Comparison of ENCODE assay signal across 29 cellular contexts in genomic region chr12:116304621-116305020, GRCh38.
"Had no signal": no experiment of that assay in that cellular context is flagged by ENCODE, and none has a peak within 500 bp of the region (broad histone marks: within the 10 kb centered on the region; RNA-seq: fewer than 3 reads in every experiment).

No MANE protein-coding gene starts in this region.

- H3K27ac ChIP-seq: brain microvascular endothelial cell, dorsolateral prefrontal cortex, foreskin keratinocyte, gastrocnemius medialis, VCaP had no signal

- H3K9me3 ChIP-seq: gastrocnemius medialis had no signal

- H3K4me1 Mint-ChIP-seq: activated CD4-positive, alpha-beta T cell treated with anti-CD3 and anti-CD28 coated beads, Interleukin-2, amount 10 ng/mL, durations not matched to agents 7 days and 5 days; activated T-helper 17 cell treated with anti-CD3 and anti-CD28 coated beads, Interleukin-2, amount 50 U/mL, for 72 hours; central memory CD8-positive, alpha-beta T cell had no signal

- H3K4me3 Mint-ChIP-seq: activated CD4-positive, alpha-beta T cell treated with anti-CD3 and anti-CD28 coated beads, Interleukin-2, amount 10 ng/mL, durations not matched to agents 7 days and 5 days; activated CD8-positive, alpha-beta T cell treated with anti-CD3 and anti-CD28 coated beads for 36 hours; activated naive CD8-positive, alpha-beta T cell; activated T-cell treated with anti-CD3 and anti-CD28 coated beads, Interleukin-2, amount 50 U/mL, for 4 hours; activated T-helper 17 cell treated with anti-CD3 and anti-CD28 coated beads, Interleukin-2, amount 50 U/mL, for 72 hours; central memory CD8-positive, alpha-beta T cell; dendritic cell treated with granulocyte-macrophage colony-stimulating factor and Interleukin-4, amounts not matched to agents 40 ng/mL and 50 ng/mL, for 4 days; endodermal cell; WTC11 had no signal

- H3K4me3 ChIP-seq: coronary artery, dorsolateral prefrontal cortex, gastrocnemius medialis had no signal

- DNase-seq: activated CD4-positive, alpha-beta T cell treated with anti-CD3 and anti-CD28 coated beads for 1 hour; activated CD4-positive, alpha-beta T cell treated with anti-CD3 and anti-CD28 coated beads for 4 hours; activated CD4-positive, alpha-beta T cell treated with anti-CD3 and anti-CD28 coated beads, Interleukin-2, amount 10 ng/mL, durations not matched to agents 7 days and 5 days; activated CD4-positive, alpha-beta T cell treated with anti-CD3 and anti-CD28 coated beads, Interleukin-2, amount 50 U/mL, for 4 hours; activated CD8-positive, alpha-beta memory T cell treated with anti-CD3 and anti-CD28 coated beads for 24 hours; activated CD8-positive, alpha-beta T cell treated with anti-CD3 and anti-CD28 coated beads for 36 hours; activated effector memory CD4-positive, alpha-beta T cell treated with Interleukin-2 at 50 U/mL for 16 hours; activated gamma-delta T cell treated with Interleukin-2 at 50 U/mL for 16 hours; activated naive CD4-positive, alpha-beta T cell treated with anti-CD3 and anti-CD28 coated beads, Interleukin-2, amount 50 U/mL, for 16 hours; activated naive CD4-positive, alpha-beta T cell treated with Interleukin-2 at 50 U/mL for 16 hours; activated T-cell treated with anti-CD3 and anti-CD28 coated beads, Interleukin-2, amount 50 U/mL, for 4 hours; amniotic stem cell; anterior cingulate cortex; brain microvascular endothelial cell; dorsolateral prefrontal cortex; effector memory CD4-positive, alpha-beta T cell; endodermal cell; foreskin keratinocyte; glutamatergic neuron; T-helper 2 cell had no signal

- H3K4me1 ChIP-seq: foreskin keratinocyte had no signal

- H3K9me3 Mint-ChIP-seq: central memory CD8-positive, alpha-beta T cell had no signal

- H3K36me3 ChIP-seq: brain microvascular endothelial cell, gastrocnemius medialis had no signal

- ATAC-seq: activated CD8-positive, alpha-beta T cell treated with anti-CD3 and anti-CD28 coated beads for 36 hours; activated T-cell treated with anti-CD3 and anti-CD28 coated beads, Interleukin-2, amount 50 U/mL, for 4 hours; activated T-helper 17 cell treated with anti-CD3 and anti-CD28 coated beads, Interleukin-2, amount 50 U/mL, for 72 hours; esophagus mucosa; foreskin keratinocyte; WTC11 had no signal

- H3K27ac Mint-ChIP-seq: activated CD4-positive, alpha-beta T cell treated with anti-CD3 and anti-CD28 coated beads, Interleukin-2, amount 10 ng/mL, durations not matched to agents 7 days and 5 days; activated CD8-positive, alpha-beta T cell treated with anti-CD3 and anti-CD28 coated beads for 36 hours; activated naive CD8-positive, alpha-beta T cell; activated T-helper 17 cell treated with anti-CD3 and anti-CD28 coated beads, Interleukin-2, amount 50 U/mL, for 72 hours; dendritic cell treated with granulocyte-macrophage colony-stimulating factor and Interleukin-4, amounts not matched to agents 40 ng/mL and 50 ng/mL, for 4 days; endodermal cell had no signal

- H3K36me3 Mint-ChIP-seq: WTC11 had no signal

- H3K27me3 Mint-ChIP-seq: activated CD8-positive, alpha-beta T cell treated with anti-CD3 and anti-CD28 coated beads for 36 hours; activated naive CD8-positive, alpha-beta T cell; activated T-helper 17 cell treated with anti-CD3 and anti-CD28 coated beads, Interleukin-2, amount 50 U/mL, for 72 hours; central memory CD8-positive, alpha-beta T cell; dendritic cell treated with granulocyte-macrophage colony-stimulating factor and Interleukin-4, amounts not matched to agents 40 ng/mL and 50 ng/mL, for 4 days had no signal
